ENCODE assay signal across 21 cellular contexts in genomic region chr14:69231486-69231885, GRCh38. TPM values are rescaled to one million over a fixed set of nuclear protein-coding genes. Genes with fewer than 3 reads are reported as not detected.
"Had no signal": no experiment of that assay in that cellular context is flagged by ENCODE, and none has a peak within 500 bp of the region (broad histone marks: within the 10 kb centered on the region; RNA-seq: fewer than 3 reads in every experiment).

No MANE protein-coding gene starts in this region.

- H3K27ac ChIP-seq: dorsolateral prefrontal cortex, neutrophil, parathyroid adenoma, testis had no signal

- H3K9ac ChIP-seq: parathyroid adenoma had no signal

- H3K4me1 ChIP-seq: parathyroid adenoma, testis had no signal

- H3K27me3 ChIP-seq: dorsolateral prefrontal cortex, neutrophil, testis had no signal

- ATAC-seq: activated T-helper 17 cell treated with anti-CD3 and anti-CD28 coated beads, Interleukin-2, amount 50 U/mL, for 72 hours; natural killer cell; stimulated activated naive CD8-positive, alpha-beta T cell treated with anti-CD3 and anti-CD28 coated beads, Interleukin-15, amount 100 ng/mL, for 72 hours had no signal

- H2AFZ ChIP-seq: parathyroid adenoma had no signal

- H3K9me3 ChIP-seq: neutrophil, testis had no signal

- DNase-seq: activated CD4-positive, alpha-beta memory T cell treated with anti-CD3 and anti-CD28 coated beads, Interleukin-2, amount 10 ng/mL, durations not matched to agents 7 days and 5 days; activated CD4-positive, alpha-beta T cell treated with anti-CD3 and anti-CD28 coated beads for 48 hours; activated CD4-positive, CD25-positive, alpha-beta regulatory T cell; activated naive CD4-positive, alpha-beta T cell treated with Interleukin-2 at 50 U/mL for 16 hours; activated naive CD8-positive, alpha-beta T cell treated with anti-CD3 and anti-CD28 coated beads, Interleukin-2, amount 10 ng/mL, durations not matched to agents 7 days and 5 days; activated T-cell treated with anti-CD3 and anti-CD28 coated beads, Interleukin-2, amount 50 U/mL, for 1 hour; amygdala; central memory CD4-positive, alpha-beta T cell; dorsolateral prefrontal cortex; foreskin melanocyte; glutamatergic neuron; mesendoderm; natural killer cell; stimulated activated CD4-positive, alpha-beta T cell treated with anti-CD3 and anti-CD28 coated beads, Interleukin-2, amount 100 ng/mL, for 24 hours; stimulated activated naive CD8-positive, alpha-beta T cell treated with anti-CD3 and anti-CD28 coated beads, Interleukin-15, amount 100 ng/mL, for 72 hours; T-helper 1 cell; T-helper 9 cell; testis had no signal

- H3K4me3 ChIP-seq: dorsolateral prefrontal cortex, testis had no signal

- H3K79me2 ChIP-seq: parathyroid adenoma had no signal

RNA-seq across cellular contexts. Expression of gene GALNT16, which starts 28.5 kb away (rescaled TPM):
- total RNA-seq: activated CD4-positive, alpha-beta memory T cell treated with anti-CD3 and anti-CD28 coated beads, Interleukin-2, amount 10 ng/mL, durations not matched to agents 7 days and 5 days; activated naive CD8-positive, alpha-beta T cell treated with anti-CD3 and anti-CD28 coated beads, Interleukin-2, amount 10 ng/mL, durations not matched to agents 7 days and 5 days; natural killer cell had no signal
